ENCODE assay signal across 19 cellular contexts in genomic region chr10:29374162-29374561, GRCh38.
"Had no signal": no experiment of that assay in that cellular context is flagged by ENCODE, and none has a peak within 500 bp of the region (broad histone marks: within the 10 kb centered on the region; RNA-seq: fewer than 3 reads in every experiment).

No MANE protein-coding gene starts in this region.

- DNase-seq: IMR-90, Karpas-422, KG1, MG63, NCI-H1092, NCI-H1105 treated with DMSO at 0.1 percent for 48 hours, NCI-H1417 treated with DMSO at 0.1 percent for 48 hours, NCI-H146, NCI-H1694 treated with DMSO at 0.1 percent for 48 hours, NCI-H1930, NCI-H2081, NCI-H2107, NCI-H2227 treated with DMSO at 0.1 percent for 48 hours, NCI-H524, NCI-H526 treated with DMSO at 0.1 percent for 48 hours, NCI-H774, Right ventricle myocardium superior, RPMI8226, SIG-M5 had no signal
